Comparison of ENCODE assay signal across 8 cellular contexts in genomic region chr4:1872918-1873269, GRCh38. TPM values are rescaled to one million over a fixed set of nuclear protein-coding genes. Genes with fewer than 3 reads are reported as not detected.
DNase-seq lines count a peak whose midpoint lies in the region; ATAC-seq, FAIRE-seq and TF ChIP-seq lines count a peak whose summit lies in the region.

No MANE protein-coding gene starts in this region.

- TF ChIP-seq POLR2A in A549 (IDR thresholded peaks at IDR 0.05; ENCODE audit: low read length), result no peak
- peak; percentile 24 for TF ChIP-seq POLR2A in GM19193 (IDR thresholded peaks at IDR 0.05; ENCODE audit: extremely low read depth, insufficient read depth, insufficient read length)

- POLR2A ChIA-PET in A549 (lab: Yijun Ruan, JAX), result no interaction called here

- H3K4me2 ChIP-seq in A549, result peak overlapping the region; percentile 92

- ATAC-seq in A549, result no peak
- ATAC-seq in HG02763 (IDR thresholded peaks at IDR 0.05; ENCODE audit: unreplicated experiment), result no peak
- no peak for ATAC-seq in GM21825 (IDR thresholded peaks at IDR 0.05; ENCODE audit: unreplicated experiment)
- no peak for ATAC-seq in GM18520 (IDR thresholded peaks at IDR 0.05; ENCODE audit: unreplicated experiment)

- WGBS in A549 (ENCODE audit: missing lambda C conversion rate), result 4% methylated on average over 2 of the region's 2 CpGs

- TF ChIP-seq RAD21 in A549 (conservative IDR thresholded peaks at IDR 0.05 in 1 of 2, IDR thresholded peaks at IDR 0.05 in 1 of 2), result no peak

- H3K4me3 ChIP-seq in A549 (peak overlapping the region; percentile 85), WI38 (ENCODE audit: low read depth, low read length) (peak overlapping the region; percentile 88)

- H3K4me1 ChIP-seq in A549, result peaks cover 38% of the 10 kb centered on the region

- FAIRE-seq in A549 (lab: Jason Lieb, UNC), result no peak

- no peaks in the 10 kb centered on the region for H3K9me3 ChIP-seq in A549

- no peak for TF ChIP-seq EP300 in A549 (IDR thresholded peaks at IDR 0.05)

- no peak for DNase-seq in A549 (ENCODE audit: low read depth in 1 of 2, low spot score in 1 of 2)
- DNase-seq in glomerular visceral epithelial cell (ENCODE audit: extremely low spot score), result peak; percentile 53
- no peak for DNase-seq in NCI-H69 (lab: John Stamatoyannopoulos, UW)

- TF ChIP-seq CTCF in A549 (IDR thresholded peaks at IDR 0.05) (no peak), WI38 (IDR thresholded peaks at IDR 0.05; ENCODE audit: low read depth, low read length) (no peak)

- peak overlapping the region; percentile 100 for H3K27ac ChIP-seq in A549

- CTCF ChIA-PET in A549 (lab: Yijun Ruan, JAX), result interaction anchor here (0.6 to 2.0 kb wide), 7 partner anchors 10 to 143 kb away, joined by 3 to 6 read pairs (median 4); no protein-coding TSS in a partner anchor

TF ChIP-seq in A549, 52 proteins besides CTCF, POLR2A, EP300 and RAD21:
- TF ChIP-seq MAZ (IDR thresholded peaks at IDR 0.05; ENCODE audit: borderline replicate concordance, low read depth, low read length), result no peak
- TF ChIP-seq HOXA7 (CRISPR knock-in tag; IDR thresholded peaks at IDR 0.05), result no peak
- no peak for TF ChIP-seq ZFP36 (IDR thresholded peaks at IDR 0.05; ENCODE audit: borderline replicate concordance, partially characterized antibody)
- TF ChIP-seq RFX5 (IDR thresholded peaks at IDR 0.05), result no peak
- TF ChIP-seq EHMT2 (IDR thresholded peaks at IDR 0.05; ENCODE audit: low read depth), result no peak
- TF ChIP-seq FOSB (CRISPR knock-in tag; IDR thresholded peaks at IDR 0.05), result no peak

RNA-seq across cellular contexts. Expression of gene NSD2, which starts 1.7 kb away (rescaled TPM):
- 49.3 and 52.6 TPM in 2 replicates for polyA plus RNA-seq in A549 (2011; rRNA removed)
- 33.5 and 40.4 TPM in 2 replicates for polyA plus RNA-seq in A549 (2012; cell fraction: cytosol; rRNA removed)
- polyA plus RNA-seq in A549 (2012; cell fraction: nucleus; rRNA removed), result 80.4 and 85.8 TPM in 2 replicates
- polyA plus RNA-seq in A549 (2017; fragmentation: RNase III; extraction: RNeasy Plus Mini Kit Qiagen cat#74134 plus additional on column Dnase treatment), result 43.8 to 47.7 TPM (median 44.5 TPM) in 3 replicates
- 74.4 and 88.7 TPM in 2 replicates for polyA minus RNA-seq in A549 (2011; rRNA and poly(A)+ RNA removed)

RNA-seq across cellular contexts. Expression of gene LETM1, which starts 16.9 kb away (rescaled TPM):
- polyA plus RNA-seq in A549 (2011; rRNA removed) (18.6 and 20.2 TPM in 2 replicates), A549 (2017; fragmentation: RNase III; extraction: RNeasy Plus Mini Kit Qiagen cat#74134 plus additional on column Dnase treatment) (29.6 to 29.9 TPM (median 29.6 TPM) in 3 replicates)
- 24.7 and 30.2 TPM in 2 replicates for polyA plus RNA-seq in A549 (2012; cell fraction: cytosol; rRNA removed)
- 85.4 and 112 TPM in 2 replicates for polyA plus RNA-seq in A549 (2012; cell fraction: nucleus; rRNA removed)
- 36.4 and 57.7 TPM in 2 replicates for polyA minus RNA-seq in A549 (2011; rRNA and poly(A)+ RNA removed)
